In genomic region chr5:116084891-116085715, GRCh38 we compare ENCODE assay signal across 8 cellular contexts. TPM values are rescaled to one million over a fixed set of nuclear protein-coding genes. Genes with fewer than 3 reads are reported as not detected.
A peak's percentile ranks its signal among the peaks of the same experiment; 100 is the strongest.
DNase-seq lines count a peak whose midpoint lies in the region; ATAC-seq, FAIRE-seq and TF ChIP-seq lines count a peak whose summit lies in the region.

TSS of gene COMMD10 (plus strand) at chr5:116085025.

- WGBS in small intestine, 3 donors, result 0 to 1% (median 1%) methylated on average over 61 to 64 of the region's 64 CpGs

- H3K27ac ChIP-seq in A673 (ENCODE audit: low read depth, low read length, poor library complexity, severe bottlenecking) (peak within 1 kb of the TSS; percentile 93), WERI-Rb-1 (peak within 1 kb of the TSS; percentile 92), breast epithelium (peak within 1 kb of the TSS; percentile 92 to 94), small intestine (ENCODE audit: low read depth in 1 of 2, low read length in 1 of 2) (peak within 1 kb of the TSS; percentile 88 to 97)

- BruUV-seq in A673 (replicated peaks; lab: Mats Ljungman, UMichigan), result no TSS peak

- peak; percentile 89 for DNase-seq in A673 (ENCODE audit: low spot score)
- DNase-seq in NCI-H2196 treated with DMSO at 0.1 percent for 48 hours (lab: John Stamatoyannopoulos, UW; ENCODE audit: unreplicated experiment), result peak; percentile 38
- peak; percentile 85 for DNase-seq in WERI-Rb-1
- DNase-seq in breast epithelium (ENCODE audit: low spot score in 2 of 2), result peak; percentile 46 to 66
- DNase-seq in iPS-NIHi7 (ENCODE audit: extremely low spot score), result peak; percentile 79
- peak; percentile 74 for DNase-seq in small intestine

- H3K36me3 ChIP-seq in A673 (ENCODE audit: insufficient read depth, low read length, poor library complexity, severe bottlenecking) (no peaks in the 10 kb centered on the region), WERI-Rb-1 (peaks cover 6% of the 10 kb centered on the region), breast epithelium (no peaks in the 10 kb centered on the region), small intestine (ENCODE audit: control insufficient read depth in 2 of 2, insufficient read depth in 2 of 2, low read length in 2 of 2) (no peaks in the 10 kb centered on the region)

- TF ChIP-seq POLR2A in breast epithelium (IDR thresholded peaks at IDR 0.05), result no peak

- intact Hi-C loops in A673 (cut with micrococcal nuclease; ENCODE audit: unreplicated experiment) (no loop called here), breast epithelium (cut with DNase I; ENCODE audit: low total_unique reads) (no loop called here)

- TF ChIP-seq CTCF in A673 (conservative IDR thresholded peaks at IDR 0.05; ENCODE audit: low read depth, low read length), result no peak
- TF ChIP-seq CTCF in WERI-Rb-1 (IDR thresholded peaks at IDR 0.05; ENCODE audit: low read depth, low read length), result 0 out of 2 replicates have a peak, but pooled peaks have one; percentile 3
- no peak for TF ChIP-seq CTCF in breast epithelium (IDR thresholded peaks at IDR 0.05)

- peak within 1 kb of the TSS; percentile 70 for H3K4me3 ChIP-seq in A673 (ENCODE audit: low read depth, low read length, poor library complexity, severe bottlenecking)
- H3K4me3 ChIP-seq in WERI-Rb-1 (ENCODE audit: low read depth, low read length), result peak within 1 kb of the TSS; percentile 93
- H3K4me3 ChIP-seq in breast epithelium, result peak within 1 kb of the TSS; percentile 82 to 92 (median 90)
- peak within 1 kb of the TSS; percentile 94 to 95 for H3K4me3 ChIP-seq in small intestine (ENCODE audit: low read depth in 1 of 2, low read length in 2 of 2)

- H3K4me1 ChIP-seq in A673 (ENCODE audit: insufficient read depth, low read length, poor library complexity, severe bottlenecking) (peaks cover 9% of the 10 kb centered on the region), breast epithelium (no peaks in the 10 kb centered on the region), small intestine (ENCODE audit: control insufficient read depth in 2 of 2, insufficient read depth in 1 of 2, low read depth in 1 of 2, low read length in 1 of 2) (peaks cover 0 to 11% of the 10 kb centered on the region in 2 donors)

- FAIRE-seq in small intestine (lab: Jason Lieb, UNC), result no peak

- no peaks in the 10 kb centered on the region for H3K27me3 ChIP-seq in A673 (replicated peaks; ENCODE audit: insufficient read depth, low read depth, low read length, poor library complexity)
- no peaks in the 10 kb centered on the region for H3K27me3 ChIP-seq in WERI-Rb-1 (ENCODE audit: insufficient read depth, low read depth, severe bottlenecking)
- H3K27me3 ChIP-seq in breast epithelium, result no peaks in the 10 kb centered on the region
- no peaks in the 10 kb centered on the region for H3K27me3 ChIP-seq in small intestine (ENCODE audit: control insufficient read depth in 2 of 2, insufficient read depth in 2 of 2, low read length in 2 of 2)

- POLR2A ChIA-PET in A673 (lab: Charles Lee; ENCODE audit: low non-redundant PET), result no interaction called here

- H3K9me3 ChIP-seq in A673 (ENCODE audit: low read depth, low read length, poor library complexity, severe bottlenecking), result no peaks in the 10 kb centered on the region
- H3K9me3 ChIP-seq in WERI-Rb-1 (ENCODE audit: severe bottlenecking), result no peaks in the 10 kb centered on the region
- H3K9me3 ChIP-seq in breast epithelium, result no peaks in the 10 kb centered on the region
- no peaks in the 10 kb centered on the region for H3K9me3 ChIP-seq in small intestine (ENCODE audit: control insufficient read depth, low read depth)

- CTCF ChIA-PET in A673 (lab: Charles Lee), result interaction anchor here (0.5 to 0.7 kb wide), 2 partner anchors 250 to 511 kb away, joined by 3 to 4 read pairs; no protein-coding TSS in a partner anchor

- peak; percentile 73 for ATAC-seq in GM18858 (IDR thresholded peaks at IDR 0.05; ENCODE audit: unreplicated experiment)
- ATAC-seq in HG03066 (IDR thresholded peaks at IDR 0.05; ENCODE audit: low read depth, unreplicated experiment), result peak; percentile 89

RNA-seq across cellular contexts. Expression of gene COMMD10, which starts in this region (rescaled TPM):
- 35.4 and 36.5 TPM in 2 replicates for total RNA-seq in A673 (2021)
- total RNA-seq in breast epithelium, result 10 to 100 TPM; 37.6 to 57.8 (median 54.1) TPM
- 10 to 100 TPM; 19.7 to 24.2 (median 22.2) TPM for polyA plus RNA-seq in small intestine

Comparison
In these comparisons a context has a peak if more than half of its experiments do, and no peak if none do; other contexts are left out.
1. Peak in every context shown above with its lines: DNase-seq, ATAC-seq, H3K4me3 ChIP-seq and H3K27ac ChIP-seq.
2. DNase-seq: peak in every context shown above with its lines; median percentile 89 in A673; 85 in WERI-Rb-1; 79 in iPS-NIHi7; 74 in small intestine; 56 in breast epithelium; 38 in NCI-H2196 treated with DMSO at 0.1 percent for 48 hours.